ENCODE assay signal across 1 cellular context in the genomic region with DNA sequence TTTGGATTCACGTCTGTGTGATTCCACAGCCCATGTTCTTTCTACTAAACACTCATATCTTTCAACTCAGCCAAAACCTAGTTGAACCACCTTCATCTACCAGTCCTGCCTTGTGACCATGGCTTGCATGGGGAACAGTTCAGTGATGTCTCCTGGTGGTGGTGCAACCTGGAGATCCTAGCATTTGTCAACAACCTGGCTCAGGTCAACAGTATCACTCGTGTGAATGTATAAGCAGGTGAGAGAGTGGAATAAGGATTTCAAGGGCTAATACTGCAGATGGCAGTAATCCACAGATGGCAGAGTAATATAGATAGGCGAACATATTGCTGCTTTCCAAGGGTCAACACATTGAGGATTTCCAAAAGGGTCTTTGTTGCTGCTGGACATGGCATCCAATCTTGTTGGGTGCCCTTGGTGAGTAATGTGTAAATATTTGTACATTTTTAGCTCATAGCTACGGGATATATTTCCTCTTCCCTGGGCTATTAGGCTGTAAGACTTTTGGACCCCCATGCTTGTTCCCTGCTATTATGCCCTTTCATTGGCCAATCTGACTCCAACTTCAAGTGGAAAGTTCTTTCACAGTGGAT.
A peak's percentile ranks its signal among the peaks of the same experiment; 100 is the strongest.
TF ChIP-seq lines count a peak whose summit lies in the region.

No MANE protein-coding gene starts in this region.

TF ChIP-seq in HepG2, 621 proteins besides CTCF, POLR2A, EP300 and RAD21 (continued from another document and continues in another):
- TF ChIP-seq TEF (CRISPR knock-in tag; IDR thresholded peaks at IDR 0.05) (no peak), GPN1 (CRISPR knock-in tag; IDR thresholded peaks at IDR 0.05; ENCODE audit: borderline replicate concordance) (no peak), ZMYM2 (CRISPR knock-in tag; IDR thresholded peaks at IDR 0.05) (no peak), ZNF205 (CRISPR knock-in tag; IDR thresholded peaks at IDR 0.05) (no peak), NAIF1 (CRISPR knock-in tag; IDR thresholded peaks at IDR 0.05; ENCODE audit: borderline replicate concordance) (no peak), MAFG (CRISPR knock-in tag; IDR thresholded peaks at IDR 0.05) (no peak), ZNF207 (IDR thresholded peaks at IDR 0.05; ENCODE audit: borderline replicate concordance) (no peak), RARA (CRISPR knock-in tag; IDR thresholded peaks at IDR 0.05) (peak; percentile 16; the same call in 1 of the 2 replicates), ZNF382 (CRISPR knock-in tag; IDR thresholded peaks at IDR 0.05; ENCODE audit: borderline replicate concordance) (no peak), ASH2L (IDR thresholded peaks at IDR 0.05; ENCODE audit: insufficient read length, low read depth, low read length) (no peak), ZBTB3 (CRISPR knock-in tag; IDR thresholded peaks at IDR 0.05; ENCODE audit: borderline replicate concordance, low read depth) (no peak), PCBP2 (optimal IDR thresholded peaks at IDR 0.05; ENCODE audit: low read depth, low read length, poor library complexity, severe bottlenecking) (no peak), SP5 (CRISPR knock-in tag; IDR thresholded peaks at IDR 0.05; ENCODE audit: borderline replicate concordance, low read depth) (no peak), XRCC5 (optimal IDR thresholded peaks at IDR 0.05; ENCODE audit: low read length) (no peak), SMAD9 (CRISPR knock-in tag; IDR thresholded peaks at IDR 0.05) (no peak), TCF7L2 (IDR thresholded peaks at IDR 0.05; ENCODE audit: low read depth, low read length) (no peak), ZSCAN5A (CRISPR knock-in tag; IDR thresholded peaks at IDR 0.05; ENCODE audit: borderline replicate concordance) (no peak), HDAC2 (CRISPR knock-in tag; IDR thresholded peaks at IDR 0.05) (peak; percentile 43; the same call in 1 of the 2 replicates), RXRB (CRISPR knock-in tag; IDR thresholded peaks at IDR 0.05; ENCODE audit: borderline replicate concordance) (peak; percentile 42; the same call in 1 of the 2 replicates), ATF4 (CRISPR knock-in tag; IDR thresholded peaks at IDR 0.05) (0 out of 4 replicates have a peak, but pooled peaks of 1 of the 2 experiments have one; percentile 21), ZNF589 (CRISPR knock-in tag; conservative IDR thresholded peaks at IDR 0.05) (no peak), DPF2 (CRISPR knock-in tag; IDR thresholded peaks at IDR 0.05; ENCODE audit: borderline replicate concordance, low read depth) (0 out of 2 replicates have a peak, but pooled peaks have one; percentile 34), PRDM15 (CRISPR knock-in tag; IDR thresholded peaks at IDR 0.05) (no peak), ZNF160 (CRISPR knock-in tag; IDR thresholded peaks at IDR 0.05) (no peak)
- TF ChIP-seq, protein P1, sequence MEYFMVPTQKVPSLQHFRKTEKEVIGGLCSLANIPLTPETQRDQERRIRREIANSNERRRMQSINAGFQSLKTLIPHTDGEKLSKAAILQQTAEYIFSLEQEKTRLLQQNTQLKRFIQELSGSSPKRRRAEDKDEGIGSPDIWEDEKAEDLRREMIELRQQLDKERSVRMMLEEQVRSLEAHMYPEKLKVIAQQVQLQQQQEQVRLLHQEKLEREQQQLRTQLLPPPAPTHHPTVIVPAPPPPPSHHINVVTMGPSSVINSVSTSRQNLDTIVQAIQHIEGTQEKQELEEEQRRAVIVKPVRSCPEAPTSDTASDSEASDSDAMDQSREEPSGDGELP (IDR thresholded peaks at IDR 0.05; ENCODE audit: borderline replicate concordance, low read depth): no peak
- TF ChIP-seq, protein P2, sequence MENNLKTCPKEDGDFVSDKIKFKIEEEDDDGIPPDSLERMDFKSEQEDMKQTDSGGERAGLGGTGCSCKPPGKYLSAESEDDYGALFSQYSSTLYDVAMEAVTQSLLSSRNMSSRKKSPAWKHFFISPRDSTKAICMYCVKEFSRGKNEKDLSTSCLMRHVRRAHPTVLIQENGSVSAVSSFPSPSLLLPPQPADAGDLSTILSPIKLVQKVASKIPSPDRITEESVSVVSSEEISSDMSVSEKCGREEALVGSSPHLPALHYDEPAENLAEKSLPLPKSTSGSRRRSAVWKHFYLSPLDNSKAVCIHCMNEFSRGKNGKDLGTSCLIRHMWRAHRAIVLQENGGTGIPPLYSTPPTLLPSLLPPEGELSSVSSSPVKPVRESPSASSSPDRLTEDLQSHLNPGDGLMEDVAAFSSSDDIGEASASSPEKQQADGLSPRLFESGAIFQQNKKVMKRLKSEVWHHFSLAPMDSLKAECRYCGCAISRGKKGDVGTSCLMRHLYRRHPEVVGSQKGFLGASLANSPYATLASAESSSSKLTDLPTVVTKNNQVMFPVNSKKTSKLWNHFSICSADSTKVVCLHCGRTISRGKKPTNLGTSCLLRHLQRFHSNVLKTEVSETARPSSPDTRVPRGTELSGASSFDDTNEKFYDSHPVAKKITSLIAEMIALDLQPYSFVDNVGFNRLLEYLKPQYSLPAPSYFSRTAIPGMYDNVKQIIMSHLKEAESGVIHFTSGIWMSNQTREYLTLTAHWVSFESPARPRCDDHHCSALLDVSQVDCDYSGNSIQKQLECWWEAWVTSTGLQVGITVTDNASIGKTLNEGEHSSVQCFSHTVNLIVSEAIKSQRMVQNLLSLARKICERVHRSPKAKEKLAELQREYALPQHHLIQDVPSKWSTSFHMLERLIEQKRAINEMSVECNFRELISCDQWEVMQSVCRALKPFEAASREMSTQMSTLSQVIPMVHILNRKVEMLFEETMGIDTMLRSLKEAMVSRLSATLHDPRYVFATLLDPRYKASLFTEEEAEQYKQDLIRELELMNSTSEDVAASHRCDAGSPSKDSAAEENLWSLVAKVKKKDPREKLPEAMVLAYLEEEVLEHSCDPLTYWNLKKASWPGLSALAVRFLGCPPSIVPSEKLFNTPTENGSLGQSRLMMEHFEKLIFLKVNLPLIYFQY (CRISPR knock-in tag; IDR thresholded peaks at IDR 0.05; ENCODE audit: borderline replicate concordance): no peak
- TF ChIP-seq, protein P3, sequence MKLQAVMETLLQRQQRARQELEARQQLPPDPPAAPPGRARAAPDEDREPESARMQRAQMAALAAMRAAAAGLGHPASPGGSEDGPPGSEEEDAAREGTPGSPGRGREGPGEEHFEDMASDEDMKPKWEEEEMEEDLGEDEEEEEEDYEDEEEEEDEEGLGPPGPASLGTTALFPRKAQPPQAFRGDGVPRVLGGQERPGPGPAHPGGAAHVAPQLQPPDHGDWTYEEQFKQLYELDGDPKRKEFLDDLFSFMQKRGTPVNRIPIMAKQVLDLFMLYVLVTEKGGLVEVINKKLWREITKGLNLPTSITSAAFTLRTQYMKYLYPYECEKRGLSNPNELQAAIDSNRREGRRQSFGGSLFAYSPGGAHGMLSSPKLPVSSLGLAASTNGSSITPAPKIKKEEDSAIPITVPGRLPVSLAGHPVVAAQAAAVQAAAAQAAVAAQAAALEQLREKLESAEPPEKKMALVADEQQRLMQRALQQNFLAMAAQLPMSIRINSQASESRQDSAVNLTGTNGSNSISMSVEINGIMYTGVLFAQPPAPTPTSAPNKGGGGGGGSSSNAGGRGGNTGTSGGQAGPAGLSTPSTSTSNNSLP (IDR thresholded peaks at IDR 0.05; ENCODE audit: low read depth, low read length): peak; percentile 35; the same call in 1 of the 2 replicates
- TF ChIP-seq, protein P4, sequence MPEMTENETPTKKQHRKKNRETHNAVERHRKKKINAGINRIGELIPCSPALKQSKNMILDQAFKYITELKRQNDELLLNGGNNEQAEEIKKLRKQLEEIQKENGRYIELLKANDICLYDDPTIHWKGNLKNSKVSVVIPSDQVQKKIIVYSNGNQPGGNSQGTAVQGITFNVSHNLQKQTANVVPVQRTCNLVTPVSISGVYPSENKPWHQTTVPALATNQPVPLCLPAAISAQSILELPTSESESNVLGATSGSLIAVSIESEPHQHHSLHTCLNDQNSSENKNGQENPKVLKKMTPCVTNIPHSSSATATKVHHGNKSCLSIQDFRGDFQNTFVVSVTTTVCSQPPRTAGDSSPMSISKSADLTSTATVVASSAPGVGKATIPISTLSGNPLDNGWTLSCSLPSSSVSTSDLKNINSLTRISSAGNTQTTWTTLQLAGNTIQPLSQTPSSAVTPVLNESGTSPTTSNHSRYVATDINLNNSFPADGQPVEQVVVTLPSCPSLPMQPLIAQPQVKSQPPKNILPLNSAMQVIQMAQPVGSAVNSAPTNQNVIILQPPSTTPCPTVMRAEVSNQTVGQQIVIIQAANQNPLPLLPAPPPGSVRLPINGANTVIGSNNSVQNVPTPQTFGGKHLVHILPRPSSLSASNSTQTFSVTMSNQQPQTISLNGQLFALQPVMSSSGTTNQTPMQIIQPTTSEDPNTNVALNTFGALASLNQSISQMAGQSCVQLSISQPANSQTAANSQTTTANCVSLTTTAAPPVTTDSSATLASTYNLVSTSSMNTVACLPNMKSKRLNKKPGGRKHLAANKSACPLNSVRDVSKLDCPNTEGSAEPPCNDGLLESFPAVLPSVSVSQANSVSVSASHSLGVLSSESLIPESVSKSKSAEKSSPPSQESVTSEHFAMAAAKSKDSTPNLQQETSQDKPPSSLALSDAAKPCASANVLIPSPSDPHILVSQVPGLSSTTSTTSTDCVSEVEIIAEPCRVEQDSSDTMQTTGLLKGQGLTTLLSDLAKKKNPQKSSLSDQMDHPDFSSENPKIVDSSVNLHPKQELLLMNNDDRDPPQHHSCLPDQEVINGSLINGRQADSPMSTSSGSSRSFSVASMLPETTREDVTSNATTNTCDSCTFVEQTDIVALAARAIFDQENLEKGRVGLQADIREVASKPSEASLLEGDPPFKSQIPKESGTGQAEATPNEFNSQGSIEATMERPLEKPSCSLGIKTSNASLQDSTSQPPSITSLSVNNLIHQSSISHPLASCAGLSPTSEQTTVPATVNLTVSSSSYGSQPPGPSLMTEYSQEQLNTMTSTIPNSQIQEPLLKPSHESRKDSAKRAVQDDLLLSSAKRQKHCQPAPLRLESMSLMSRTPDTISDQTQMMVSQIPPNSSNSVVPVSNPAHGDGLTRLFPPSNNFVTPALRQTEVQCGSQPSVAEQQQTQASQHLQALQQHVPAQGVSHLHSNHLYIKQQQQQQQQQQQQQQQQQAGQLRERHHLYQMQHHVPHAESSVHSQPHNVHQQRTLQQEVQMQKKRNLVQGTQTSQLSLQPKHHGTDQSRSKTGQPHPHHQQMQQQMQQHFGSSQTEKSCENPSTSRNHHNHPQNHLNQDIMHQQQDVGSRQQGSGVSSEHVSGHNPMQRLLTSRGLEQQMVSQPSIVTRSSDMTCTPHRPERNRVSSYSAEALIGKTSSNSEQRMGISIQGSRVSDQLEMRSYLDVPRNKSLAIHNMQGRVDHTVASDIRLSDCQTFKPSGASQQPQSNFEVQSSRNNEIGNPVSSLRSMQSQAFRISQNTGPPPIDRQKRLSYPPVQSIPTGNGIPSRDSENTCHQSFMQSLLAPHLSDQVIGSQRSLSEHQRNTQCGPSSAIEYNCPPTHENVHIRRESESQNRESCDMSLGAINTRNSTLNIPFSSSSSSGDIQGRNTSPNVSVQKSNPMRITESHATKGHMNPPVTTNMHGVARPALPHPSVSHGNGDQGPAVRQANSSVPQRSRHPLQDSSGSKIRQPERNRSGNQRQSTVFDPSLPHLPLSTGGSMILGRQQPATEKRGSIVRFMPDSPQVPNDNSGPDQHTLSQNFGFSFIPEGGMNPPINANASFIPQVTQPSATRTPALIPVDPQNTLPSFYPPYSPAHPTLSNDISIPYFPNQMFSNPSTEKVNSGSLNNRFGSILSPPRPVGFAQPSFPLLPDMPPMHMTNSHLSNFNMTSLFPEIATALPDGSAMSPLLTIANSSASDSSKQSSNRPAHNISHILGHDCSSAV (CRISPR knock-in tag; IDR thresholded peaks at IDR 0.05; ENCODE audit: borderline replicate concordance): no peak
